ENCODE assay signal across 12 cellular contexts in genomic region chr16:78749745-78750268, GRCh38.
DNase-seq lines count a peak whose midpoint lies in the region; ATAC-seq and TF ChIP-seq lines count a peak whose summit lies in the region.
"Had no signal": no experiment of that assay in that cellular context is flagged by ENCODE, and none has a peak within 500 bp of the region (broad histone marks: within the 10 kb centered on the region; RNA-seq: fewer than 3 reads in every experiment).

No MANE protein-coding gene starts in this region.

- no peaks in the 10 kb centered on the region for H3K36me3 ChIP-seq in BLaER1 treated with 17β-estradiol and CSF1 and Interleukin-3, amounts not matched to agents 10 nM and 100 nM
- no peaks in the 10 kb centered on the region for H3K36me3 ChIP-seq in OCI-LY3 (replicated peaks; ENCODE audit: low read depth, low read length)

- peaks cover 0 to 14% (median 12%) of the 10 kb centered on the region in 10 experiments; a peak in 19 of 20 replicates for H3K4me1 ChIP-seq in BLaER1 treated with 17β-estradiol and CSF1 and Interleukin-3, amounts not matched to agents 10 nM and 100 nM
- H3K4me1 ChIP-seq in OCI-LY3 (ENCODE audit: low read length): peaks cover 15% of the 10 kb centered on the region

- peak overlapping the region; percentile 31; the same call in 1 of the 2 replicates for H2AFZ ChIP-seq in OCI-LY3 (ENCODE audit: low read depth, low read length)

- peak overlapping the region in 10 of 11 experiments; percentile 11 to 69 (median 52); a peak in 18 of 22 replicates for H3K4me2 ChIP-seq in BLaER1 treated with 17β-estradiol and CSF1 and Interleukin-3, amounts not matched to agents 10 nM and 100 nM
- peak overlapping the region; percentile 70 for H3K4me2 ChIP-seq in OCI-LY3 (ENCODE audit: low read length)

- TF ChIP-seq CTCF in OCI-LY3 (IDR thresholded peaks at IDR 0.05; ENCODE audit: low read depth, low read length) (no peak), GM10266 (IDR thresholded peaks at IDR 0.05; ENCODE audit: control insufficient read depth, insufficient read depth, low read depth, missing control alignments) (no peak), CD14-positive monocyte (IDR thresholded peaks at IDR 0.05) (no peak)

- no peak overlapping the region for H3K9ac ChIP-seq in BLaER1 treated with 17β-estradiol and CSF1 and Interleukin-3, amounts not matched to agents 10 nM and 100 nM
- no peak overlapping the region for H3K9ac ChIP-seq in OCI-LY3 (ENCODE audit: low read length)

- peaks cover 0 to 2% (median 1%) of the 10 kb centered on the region in 3 donors for H3K27me3 Mint-ChIP-seq in CD14-positive monocyte (ENCODE audit: low read depth in 3 of 3)
- H3K27me3 Mint-ChIP-seq: progenitor cell of endocrine pancreas had no signal

- no peak overlapping the region for H3K4me3 ChIP-seq in BLaER1 treated with 17β-estradiol and CSF1 and Interleukin-3, amounts not matched to agents 10 nM and 100 nM
- H3K4me3 ChIP-seq in OCI-LY3 (ENCODE audit: low read length): peak overlapping the region; percentile 34
- H3K4me3 ChIP-seq: K562 had no signal

- no peak overlapping the region for H3K27ac Mint-ChIP-seq in CD14-positive monocyte
- H3K27ac Mint-ChIP-seq: progenitor cell of endocrine pancreas had no signal

- ATAC-seq in GM19035 (IDR thresholded peaks at IDR 0.05; ENCODE audit: unreplicated experiment) (peak; percentile 74), HG02840 (IDR thresholded peaks at IDR 0.05; ENCODE audit: low FRiP score, unreplicated experiment) (peak; percentile 58)
- ATAC-seq: K562 had no signal

- intact Hi-C loops in CD14-positive monocyte (cut with micrococcal nuclease): no loop called here

- H3K36me3 Mint-ChIP-seq in CD14-positive monocyte: no peaks in the 10 kb centered on the region

- H3K4me3 Mint-ChIP-seq in CD14-positive monocyte: no peak overlapping the region

- no peaks in the 10 kb centered on the region for H3K27me3 ChIP-seq in BLaER1 treated with 17β-estradiol and CSF1 and Interleukin-3, amounts not matched to agents 10 nM and 100 nM
- peaks cover 3% of the 10 kb centered on the region; the same call in 1 of the 2 replicates for H3K27me3 ChIP-seq in OCI-LY3 (ENCODE audit: low read depth, low read length)

- no peaks in the 10 kb centered on the region for H4K20me1 ChIP-seq in BLaER1 treated with 17β-estradiol and CSF1 and Interleukin-3, amounts not matched to agents 10 nM and 100 nM
- no peaks in the 10 kb centered on the region for H4K20me1 ChIP-seq in OCI-LY3 (ENCODE audit: insufficient read depth, low read length)

- no peak overlapping the region for H3K27ac ChIP-seq in BLaER1 treated with 17β-estradiol and CSF1 and Interleukin-3, amounts not matched to agents 10 nM and 100 nM
- H3K27ac ChIP-seq in OCI-LY3 (ENCODE audit: low read length): 0 out of 2 replicates have a peak overlapping the region, but pooled peaks have one; percentile 11

- DNase-seq in activated effector memory CD4-positive, alpha-beta T cell treated with Interleukin-2 at 50 U/mL for 16 hours: no peak
- DNase-seq in GM10266 (ENCODE audit: extremely low spot score) (no peak), CD14-positive monocyte (ENCODE audit: low spot score) (no peak), HPDE6-E6E7 (ENCODE audit: extremely low spot score) (no peak)
- DNase-seq: activated naive CD4-positive, alpha-beta T cell treated with Interleukin-2 at 50 U/mL for 16 hours; AML-193 had no signal

- H3K4me1 Mint-ChIP-seq in CD14-positive monocyte: no peaks in the 10 kb centered on the region

- no peaks in the 10 kb centered on the region for H3K9me3 ChIP-seq in BLaER1 treated with 17β-estradiol and CSF1 and Interleukin-3, amounts not matched to agents 10 nM and 100 nM (replicated peaks in 1 of 11)
- H3K9me3 ChIP-seq in OCI-LY3 (ENCODE audit: insufficient read depth, low read length): 0 out of 2 replicates have a peak, but pooled peaks cover 5% of the 10 kb centered on the region

- H3K9me3 Mint-ChIP-seq in CD14-positive monocyte: peaks cover 0 to 5% (median 0%) of the 10 kb centered on the region in 7 donors

- H3K79me2 ChIP-seq in OCI-LY3 (ENCODE audit: low read length): no peaks in the 10 kb centered on the region
